In genomic region chr20:34817072-34817471, GRCh38 we compare ENCODE assay signal across 23 cellular contexts. TPM values are rescaled to one million over a fixed set of nuclear protein-coding genes. Genes with fewer than 3 reads are reported as not detected.
A peak's percentile ranks its signal among the peaks of the same experiment; 100 is the strongest.
DNase-seq lines count a peak whose midpoint lies in the region; ATAC-seq and TF ChIP-seq lines count a peak whose summit lies in the region.
"Had no signal": no experiment of that assay in that cellular context is flagged by ENCODE, and none has a peak within 500 bp of the region (broad histone marks: within the 10 kb centered on the region; RNA-seq: fewer than 3 reads in every experiment).

No MANE protein-coding gene starts in this region.

- no peaks in the 10 kb centered on the region for H3K9me3 Mint-ChIP-seq in neural progenitor cell
- no peaks in the 10 kb centered on the region for H3K9me3 Mint-ChIP-seq in CD8-positive, alpha-beta memory T cell
- H3K9me3 Mint-ChIP-seq: CD4-positive, alpha-beta T cell; CD8-positive, alpha-beta T cell had no signal

- POLR2A ChIA-PET in CD8-positive, alpha-beta memory T cell (lab: Charles Lee), result no interaction called here

- DNase-seq in dorsolateral prefrontal cortex (peak in 1 of 10 donors; percentile 31), neural progenitor cell (ENCODE audit: low spot score) (no peak), pons (ENCODE audit: low spot score) (peak; percentile 47)
- DNase-seq in CD8-positive, alpha-beta memory T cell, result no peak
- DNase-seq in central memory CD4-positive, alpha-beta T cell, result no peak
- DNase-seq: AML-193; CD4-positive, alpha-beta T cell; CD8-positive, alpha-beta T cell; COR-L47; DMS 273 treated with DMSO at 0.1 percent for 48 hours; DMS153; DMS53; DMS79; DND-41; EL; GDM1 had no signal

- peaks cover 57% of the 10 kb centered on the region for H4K20me1 ChIP-seq in neural progenitor cell (ENCODE audit: low read depth)

- H3K4me1 Mint-ChIP-seq in neural progenitor cell, result peaks cover 17% of the 10 kb centered on the region
- peaks cover 46 to 66% (median 62%) of the 10 kb centered on the region in 3 donors for H3K4me1 Mint-ChIP-seq in CD8-positive, alpha-beta memory T cell

- no peak overlapping the region for H3K4me3 Mint-ChIP-seq in neural progenitor cell
- H3K4me3 Mint-ChIP-seq in CD8-positive, alpha-beta memory T cell, result no peak overlapping the region
- H3K4me3 Mint-ChIP-seq: B cell; CD4-positive, alpha-beta T cell; CD8-positive, alpha-beta T cell had no signal

- intact Hi-C loops in dorsolateral prefrontal cortex (cut with DNase I), result no loop called here

- peaks cover 2% of the 10 kb centered on the region for H3K27me3 Mint-ChIP-seq in neural progenitor cell (ENCODE audit: insufficient read depth, low read depth)
- peaks cover 0 to 1% of the 10 kb centered on the region in 2 donors for H3K27me3 Mint-ChIP-seq in CD8-positive, alpha-beta memory T cell
- H3K27me3 Mint-ChIP-seq: B cell; CD4-positive, alpha-beta T cell had no signal

- H3K4me1 ChIP-seq in neural progenitor cell, result peaks cover 4% of the 10 kb centered on the region
- H3K4me1 ChIP-seq in CD8-positive, alpha-beta memory T cell (ENCODE audit: insufficient read depth, low read length), result peaks cover 10% of the 10 kb centered on the region

- H3K27ac ChIP-seq in dorsolateral prefrontal cortex, result peak overlapping the region in 38 of 59 donors; percentile 2 to 85 (median 44)
- H3K27ac ChIP-seq in neural progenitor cell, result no peak overlapping the region
- no peak overlapping the region for H3K27ac ChIP-seq in CD8-positive, alpha-beta memory T cell (ENCODE audit: low read depth, low read length)
- H3K27ac ChIP-seq: 22Rv1; A549; BLaER1 treated with 17β-estradiol and CSF1 and Interleukin-3, amounts not matched to agents 10 nM and 100 nM; C4-2B had no signal

- CTCF ChIA-PET in CD8-positive, alpha-beta memory T cell (lab: Charles Lee), result no interaction called here

- no peaks in the 10 kb centered on the region for H3K36me3 ChIP-seq in neural progenitor cell
- H3K36me3 ChIP-seq in CD8-positive, alpha-beta memory T cell (ENCODE audit: insufficient read depth, low read length), result no peaks in the 10 kb centered on the region

- peaks cover 15% of the 10 kb centered on the region for H3K36me3 Mint-ChIP-seq in neural progenitor cell
- peaks cover 0 to 5% (median 4%) of the 10 kb centered on the region in 3 donors for H3K36me3 Mint-ChIP-seq in CD8-positive, alpha-beta memory T cell

- ATAC-seq in GM21390 (IDR thresholded peaks at IDR 0.05; ENCODE audit: unreplicated experiment), result no peak
- ATAC-seq: A549; CD8-positive, alpha-beta T cell; GM12878 had no signal

- no peak overlapping the region for H2AFZ ChIP-seq in neural progenitor cell (replicated peaks)

- no peak overlapping the region for H3K27ac Mint-ChIP-seq in neural progenitor cell
- peak overlapping the region in 1 of 8 donors; percentile 38 for H3K27ac Mint-ChIP-seq in CD8-positive, alpha-beta memory T cell
- H3K27ac Mint-ChIP-seq: B cell; CD4-positive, alpha-beta T cell; CD8-positive, alpha-beta T cell had no signal

- peak overlapping the region; percentile 38 for H3K4me2 ChIP-seq in neural progenitor cell
- H3K4me2 ChIP-seq: A549; BLaER1 treated with 17β-estradiol and CSF1 and Interleukin-3, amounts not matched to agents 10 nM and 100 nM had no signal

- H3K79me2 ChIP-seq in neural progenitor cell (ENCODE audit: low read depth), result peaks cover 96% of the 10 kb centered on the region

- H3F3A ChIP-seq in neural progenitor cell (ENCODE audit: low read depth), result peaks cover 3% of the 10 kb centered on the region

- H3K27me3 ChIP-seq in dorsolateral prefrontal cortex (no peaks in the 10 kb centered on the region), neural progenitor cell (no peaks in the 10 kb centered on the region)
- no peaks in the 10 kb centered on the region for H3K27me3 ChIP-seq in CD8-positive, alpha-beta memory T cell (ENCODE audit: insufficient read depth, low read length, poor library complexity, severe bottlenecking)
- H3K27me3 ChIP-seq: BLaER1 treated with 17β-estradiol and CSF1 and Interleukin-3, amounts not matched to agents 10 nM and 100 nM had no signal

- no peaks in the 10 kb centered on the region for H3K9me3 ChIP-seq in neural progenitor cell (ENCODE audit: low read depth)
- H3K9me3 ChIP-seq in CD8-positive, alpha-beta memory T cell (ENCODE audit: low read length), result no peaks in the 10 kb centered on the region
- H3K9me3 ChIP-seq: A549 had no signal

- no peak overlapping the region for H3K9ac ChIP-seq in neural progenitor cell
- H3K9ac ChIP-seq: BLaER1 treated with 17β-estradiol and CSF1 and Interleukin-3, amounts not matched to agents 10 nM and 100 nM had no signal

- TF ChIP-seq CTCF in dorsolateral prefrontal cortex (IDR thresholded peaks at IDR 0.05 in 54 of 56, conservative IDR thresholded peaks at IDR 0.05 in 2 of 56; ENCODE audit: low read depth in 1 of 56, partially characterized antibody in 56 of 56), result no peak
- no peak for TF ChIP-seq CTCF in neural progenitor cell (IDR thresholded peaks at IDR 0.05)

- no peak overlapping the region for H3K4me3 ChIP-seq in dorsolateral prefrontal cortex
- no peak overlapping the region for H3K4me3 ChIP-seq in neural progenitor cell
- no peak overlapping the region for H3K4me3 ChIP-seq in CD8-positive, alpha-beta memory T cell (ENCODE audit: low read length)
- H3K4me3 ChIP-seq: A549; BLaER1 treated with 17β-estradiol and CSF1 and Interleukin-3, amounts not matched to agents 10 nM and 100 nM; GM12878 had no signal

RNA-seq across cellular contexts. Expression of gene NCOA6, which starts 8.4 kb away (rescaled TPM):
- total RNA-seq in dorsolateral prefrontal cortex (10 to 100 TPM; 29.3 to 53.5 (median 39.1) TPM), neural progenitor cell (ENCODE audit: low replicate concordance) (10.9 and 14.3 TPM in 2 replicates)
- total RNA-seq in CD8-positive, alpha-beta memory T cell, result 10 to 100 TPM; 22.7 to 23.1 TPM
- 11.4 TPM for polyA plus RNA-seq in CD8-positive, alpha-beta memory T cell

RNA-seq across cellular contexts. Expression of gene GGT7, which starts 55.6 kb away (rescaled TPM):
- 10 to 100 TPM; 53.0 to 99.7 (median 77.2) TPM for total RNA-seq in dorsolateral prefrontal cortex
- total RNA-seq in neural progenitor cell (ENCODE audit: low replicate concordance), result 9.1 and 22.3 TPM in 2 replicates
- 1 to 10 TPM; 8.2 to 10.0 TPM for total RNA-seq in CD8-positive, alpha-beta memory T cell
- 1.7 TPM for polyA plus RNA-seq in CD8-positive, alpha-beta memory T cell

RNA-seq across cellular contexts. Expression of gene ACSS2, which starts 59.3 kb away (rescaled TPM):
- total RNA-seq in dorsolateral prefrontal cortex (100 to 1,000 TPM in 2 of 120 experiments, 10 to 100 TPM in 118; 35.5 to 131 (median 55.8) TPM), neural progenitor cell (ENCODE audit: low replicate concordance) (25.0 and 30.8 TPM in 2 replicates)
- total RNA-seq in CD8-positive, alpha-beta memory T cell, result 1 to 10 TPM; 6.0 to 7.2 TPM
- polyA plus RNA-seq in CD8-positive, alpha-beta memory T cell, result 5.3 TPM

Comparison
In these comparisons a context has a peak if more than half of its experiments do, and no peak if none do; other contexts are left out.
1. H3K27ac ChIP-seq: peak in dorsolateral prefrontal cortex (38 of 59); none in neural progenitor cell (single experiment) and CD8-positive, alpha-beta memory T cell (single experiment).